22 cellular contexts compared by ENCODE assay signal in genomic region chr14:73263606-73264005, GRCh38. TPM values are rescaled to one million over a fixed set of nuclear protein-coding genes. Genes with fewer than 3 reads are reported as not detected.
DNase-seq lines count a peak whose midpoint lies in the region.
"Had no signal": no experiment of that assay in that cellular context is flagged by ENCODE, and none has a peak within 500 bp of the region (broad histone marks: within the 10 kb centered on the region; RNA-seq: fewer than 3 reads in every experiment).

No MANE protein-coding gene starts in this region.

- intact Hi-C loops in CD4-positive, alpha-beta memory T cell (cut with micrococcal nuclease) = no loop called here

- H3K27me3 ChIP-seq in neuronal stem cell (ENCODE audit: control insufficient read depth in 3 of 3, insufficient read depth in 3 of 3, low read depth in 1 of 3, low read length in 3 of 3) = no peaks in the 10 kb centered on the region
- no peaks in the 10 kb centered on the region for H3K27me3 ChIP-seq in CD4-positive, alpha-beta memory T cell (ENCODE audit: insufficient read depth, low read length)
- no peaks in the 10 kb centered on the region for H3K27me3 ChIP-seq in SJCRH30

- H3K9me3 Mint-ChIP-seq in CD4-positive, alpha-beta memory T cell = no peaks in the 10 kb centered on the region
- H3K9me3 Mint-ChIP-seq: IgD-negative memory B cell had no signal

- CTCF ChIA-PET in CD4-positive, alpha-beta memory T cell (lab: Charles Lee; ENCODE audit: partially characterized antibody) = no interaction called here

- H3K36me3 Mint-ChIP-seq in CD4-positive, alpha-beta memory T cell = no peaks in the 10 kb centered on the region

- no peaks in the 10 kb centered on the region for H3K4me1 Mint-ChIP-seq in CD4-positive, alpha-beta memory T cell
- H3K4me1 Mint-ChIP-seq: IgD-negative memory B cell had no signal

- no peak overlapping the region for H3K4me3 Mint-ChIP-seq in CD4-positive, alpha-beta memory T cell
- H3K4me3 Mint-ChIP-seq: IgD-negative memory B cell had no signal

- no peak overlapping the region for H3K14ac ChIP-seq in neuronal stem cell (ENCODE audit: low read length)

- no peak overlapping the region for H3K4ac ChIP-seq in neuronal stem cell (ENCODE audit: low read length)

- no peak overlapping the region for H2BK5ac ChIP-seq in neuronal stem cell (ENCODE audit: low read length)

- no peak overlapping the region for H2BK12ac ChIP-seq in neuronal stem cell (ENCODE audit: low read length)

- H3K36me3 ChIP-seq in neuronal stem cell (replicated peaks in 1 of 2; ENCODE audit: control insufficient read depth in 2 of 2, insufficient read depth in 2 of 2, low read length in 2 of 2) (peaks cover 0 to 35% of the 10 kb centered on the region in 2 donors), SJCRH30 (no peaks in the 10 kb centered on the region)
- no peaks in the 10 kb centered on the region for H3K36me3 ChIP-seq in CD4-positive, alpha-beta memory T cell (ENCODE audit: insufficient read depth, low read length)

- no peak overlapping the region for H3K9ac ChIP-seq in neuronal stem cell (ENCODE audit: low read depth, low read length, poor library complexity)
- H3K9ac ChIP-seq: KMS-11 had no signal

- no peaks in the 10 kb centered on the region for H3K27me3 Mint-ChIP-seq in CD4-positive, alpha-beta memory T cell

- WGBS in neuronal stem cell (ENCODE audit: extremely low coverage in 2 of 2, insufficient read length in 2 of 2, insufficient replicate concordance in 1 of 2), 2 donors = no CpG with 5 or more reads among the region's 7 CpGs

- H3K4me1 ChIP-seq in neuronal stem cell (ENCODE audit: control insufficient read depth in 2 of 2, insufficient read depth in 1 of 2, low read depth in 1 of 2, low read length in 2 of 2) (peaks cover 10 to 13% of the 10 kb centered on the region in 2 donors), SJCRH30 (no peaks in the 10 kb centered on the region)
- H3K4me1 ChIP-seq in CD4-positive, alpha-beta memory T cell (ENCODE audit: insufficient read depth, low read length) = no peaks in the 10 kb centered on the region

- POLR2A ChIA-PET in CD4-positive, alpha-beta memory T cell (lab: Charles Lee; ENCODE audit: partially characterized antibody) = no interaction called here

- no peak overlapping the region for H2BK120ac ChIP-seq in neuronal stem cell (ENCODE audit: low read depth, low read length)

- no peak overlapping the region for H3K27ac Mint-ChIP-seq in CD4-positive, alpha-beta memory T cell

- H2BK15ac ChIP-seq in neuronal stem cell (ENCODE audit: low read length) = no peak overlapping the region

- no peak overlapping the region for H4K91ac ChIP-seq in neuronal stem cell (ENCODE audit: low read depth, low read length, poor library complexity)

- no peak overlapping the region for H2AFZ ChIP-seq in neuronal stem cell (ENCODE audit: low read length)
- H2AFZ ChIP-seq: PC-9 had no signal

- H3K27ac ChIP-seq in neuronal stem cell (replicated peaks; ENCODE audit: low read length) (no peak overlapping the region), SJCRH30 (no peak overlapping the region)
- no peak overlapping the region for H3K27ac ChIP-seq in CD4-positive, alpha-beta memory T cell (ENCODE audit: low read depth, low read length)
- H3K27ac ChIP-seq: HL-60, KMS-11, PC-9 had no signal

- no peak overlapping the region for H3K4me2 ChIP-seq in neuronal stem cell (ENCODE audit: insufficient read depth, low read length, poor library complexity, severe bottlenecking)
- H3K4me2 ChIP-seq: KMS-11, PC-9 had no signal

- H3K23ac ChIP-seq in neuronal stem cell (ENCODE audit: low read depth, low read length, poor library complexity) = peak overlapping the region; percentile 87

- H3K18ac ChIP-seq in neuronal stem cell (ENCODE audit: low read length) = no peak overlapping the region

- no peak overlapping the region for H4K8ac ChIP-seq in neuronal stem cell (ENCODE audit: low read depth, low read length)

- peak; percentile 6 for DNase-seq in AG08396 (ENCODE audit: low spot score)
- DNase-seq in AG20443 (ENCODE audit: low spot score) = peak; percentile 14
- DNase-seq in NCI-H1105 treated with DMSO at 0.1 percent for 48 hours (lab: John Stamatoyannopoulos, UW) = peak; percentile 27
- DNase-seq in neuronal stem cell (ENCODE audit: low spot score) = no peak
- no peak for DNase-seq in CD4-positive, alpha-beta memory T cell
- no peak for DNase-seq in NCI-H526 treated with DMSO at 0.1 percent for 48 hours (lab: John Stamatoyannopoulos, UW)
- no peak for DNase-seq in SJCRH30
- DNase-seq: GOT3; HCEC 1CT; NCI-H1048; NCI-H146; NCI-H1930; NCI-H345; NCI-H510A treated with DMSO at 0.1 percent for 48 hours; NCI-H748 treated with DMSO at 0.1 percent for 48 hours; NK-92 treated with Interleukin-12 subunit alpha and Interleukin-12 subunit beta, amount 100 ng/mL, for 24 hours; PC-9; Right ventricle myocardium superior had no signal

- peaks cover 2% of the 10 kb centered on the region for H3K79me1 ChIP-seq in neuronal stem cell (ENCODE audit: low read depth, low read length)

- no peak overlapping the region for H2AK5ac ChIP-seq in neuronal stem cell (ENCODE audit: low read depth, low read length)

- no peaks in the 10 kb centered on the region for H3K9me3 ChIP-seq in neuronal stem cell (replicated peaks in 1 of 2; ENCODE audit: control insufficient read depth in 2 of 2, insufficient read depth in 1 of 2, low read depth in 1 of 2, low read length in 2 of 2)
- no peaks in the 10 kb centered on the region for H3K9me3 ChIP-seq in CD4-positive, alpha-beta memory T cell (ENCODE audit: control insufficient read depth in 1 of 2, low read length in 2 of 2)
- no peaks in the 10 kb centered on the region for H3K9me3 ChIP-seq in SJCRH30 (replicated peaks)

- H3K4me3 ChIP-seq in neuronal stem cell (ENCODE audit: low read length in 2 of 2) = no peak overlapping the region
- no peak overlapping the region for H3K4me3 ChIP-seq in CD4-positive, alpha-beta memory T cell (ENCODE audit: low read length in 2 of 2)
- H3K4me3 ChIP-seq in SJCRH30 = no peak overlapping the region
- H3K4me3 ChIP-seq: PC-9 had no signal

RNA-seq across cellular contexts. Expression of gene PAPLN, which starts 26.3 kb away (rescaled TPM):
- 15.1 TPM for polyA plus RNA-seq in neuronal stem cell (2013, experiment 1 of 2)
- 15.7 TPM for polyA plus RNA-seq in neuronal stem cell (2013, experiment 2 of 2)
- under 1 TPM; 0.11 to 0.17 TPM for total RNA-seq in CD4-positive, alpha-beta memory T cell
- polyA plus RNA-seq in CD4-positive, alpha-beta memory T cell = under 1 TPM; 0.32 to 0.50 TPM
- not detected in 2 replicates for total RNA-seq in SJCRH30 (2014; rRNA removed; shearing (Covaris generic))
- total RNA-seq: PC-9, SK-MEL-5 had no signal

Comparison
In these comparisons a context has a peak if more than half of its experiments do, and no peak if none do; other contexts are left out.
1. DNase-seq: peak in AG08396 (single experiment), AG20443 (single experiment) and NCI-H1105 treated with DMSO at 0.1 percent for 48 hours (single experiment); none in neuronal stem cell (single experiment), CD4-positive, alpha-beta memory T cell (0 of 5), NCI-H526 treated with DMSO at 0.1 percent for 48 hours (single experiment) and SJCRH30 (0 of 2).